11 cellular contexts compared by ENCODE assay signal in the genomic region with DNA sequence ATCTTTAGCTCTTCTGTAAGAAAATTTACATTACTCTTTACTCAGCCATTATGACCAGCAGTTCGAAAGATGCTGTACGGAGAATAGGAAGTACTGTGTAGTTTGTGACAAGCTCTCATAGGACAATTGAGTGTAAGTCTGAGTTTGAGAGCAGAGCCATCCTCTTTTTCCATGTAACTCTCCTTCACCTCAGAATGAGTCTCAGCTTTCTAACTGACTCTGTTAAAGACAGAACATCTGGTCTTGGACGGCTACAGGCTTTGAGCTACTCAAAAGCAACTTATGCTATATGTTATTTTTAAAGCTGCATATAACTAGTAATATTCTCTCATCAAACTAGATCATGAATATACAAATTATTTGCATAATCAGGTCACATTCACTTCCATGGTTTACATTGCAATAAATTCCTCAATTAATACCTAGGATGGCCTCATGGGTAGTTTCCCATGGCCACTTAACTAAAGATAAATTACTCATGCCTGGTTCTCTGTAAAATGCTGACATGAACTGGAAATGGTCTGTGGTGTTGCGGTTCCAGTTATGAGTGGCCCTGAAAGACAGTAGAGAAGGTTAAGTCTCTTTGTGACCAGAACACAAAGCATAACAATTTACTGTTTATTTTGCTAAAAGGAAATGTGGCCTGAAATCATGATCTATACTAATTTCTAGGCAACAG.
DNase-seq lines count a peak whose midpoint lies in the region; ATAC-seq and TF ChIP-seq lines count a peak whose summit lies in the region.
"Had no signal": no experiment of that assay in that cellular context is flagged by ENCODE, and none has a peak within 500 bp of the region (broad histone marks: within the 10 kb centered on the region; RNA-seq: fewer than 3 reads in every experiment).

No MANE protein-coding gene starts in this region.

- CTCF ChIA-PET in CD4-positive, alpha-beta T cell (lab: Charles Lee): no interaction called here

- no peak overlapping the region for H3K27ac Mint-ChIP-seq in CD4-positive, alpha-beta T cell

- H3K27me3 Mint-ChIP-seq in CD4-positive, alpha-beta T cell: no peaks in the 10 kb centered on the region

- DNase-seq in GM06990 (ENCODE audit: extremely low read depth, insufficient read length) (peak; percentile 32), GDM1 (lab: John Stamatoyannopoulos, UW) (no peak), foreskin keratinocyte (no peak)
- no peak for DNase-seq in effector CD8-positive, alpha-beta T cell (lab: John Stamatoyannopoulos, UW)
- no peak for DNase-seq in CD4-positive, alpha-beta T cell
- DNase-seq: NCI-H1105 treated with DMSO at 0.1 percent for 48 hours had no signal

- TF ChIP-seq CTCF in GM06990 (IDR thresholded peaks at IDR 0.05; ENCODE audit: insufficient read depth, low read length, poor library complexity, severe bottlenecking) (no peak), foreskin keratinocyte (conservative IDR thresholded peaks at IDR 0.05) (no peak)
- TF ChIP-seq CTCF in CD4-positive, alpha-beta T cell (IDR thresholded peaks at IDR 0.05): no peak

- POLR2A ChIA-PET in CD4-positive, alpha-beta T cell (lab: Charles Lee): no interaction called here

- H3K9me3 ChIP-seq in CD4-positive, alpha-beta T cell (ENCODE audit: control insufficient read depth, low read length): no peaks in the 10 kb centered on the region

- intact Hi-C loops in CD4-positive, alpha-beta T cell (cut with DNase I, micrococcal nuclease): loop anchor here in 1 of 2 experiments (10.0 kb wide), 1 partner anchor 62 kb away; no protein-coding TSS in a partner anchor

- no peak overlapping the region for H3K4me3 Mint-ChIP-seq in CD4-positive, alpha-beta T cell

- no peaks in the 10 kb centered on the region for H3K4me1 Mint-ChIP-seq in CD4-positive, alpha-beta T cell (ENCODE audit: low read depth)

- H3K27ac ChIP-seq in foreskin keratinocyte: no peak overlapping the region
- no peak overlapping the region for H3K27ac ChIP-seq in CD4-positive, alpha-beta T cell (ENCODE audit: low read depth, low read length)
- H3K27ac ChIP-seq: cardiac muscle cell, esophagus muscularis mucosa had no signal

- no peak overlapping the region for H3K4me3 ChIP-seq in GM06990 (replicated peaks; ENCODE audit: low read depth, low read length)
- H3K4me3 ChIP-seq: cardiac muscle cell, esophagus muscularis mucosa had no signal

- no peaks in the 10 kb centered on the region for H3K36me3 Mint-ChIP-seq in CD4-positive, alpha-beta T cell (ENCODE audit: low read depth)

- no peaks in the 10 kb centered on the region for H3K4me1 ChIP-seq in foreskin keratinocyte
- H3K4me1 ChIP-seq: esophagus muscularis mucosa had no signal

- H3K9me3 Mint-ChIP-seq in CD4-positive, alpha-beta T cell: no peaks in the 10 kb centered on the region

- no peaks in the 10 kb centered on the region for H3K36me3 ChIP-seq in GM06990 (ENCODE audit: control insufficient read depth, insufficient read depth, low read length)
- H3K36me3 ChIP-seq: cardiac muscle cell, esophagus muscularis mucosa had no signal

- ATAC-seq in GM18907 (IDR thresholded peaks at IDR 0.05; ENCODE audit: unreplicated experiment): peak; percentile 98
- ATAC-seq in GM21737 (IDR thresholded peaks at IDR 0.05; ENCODE audit: unreplicated experiment): peak; percentile 93
- ATAC-seq in HG03175 (IDR thresholded peaks at IDR 0.05; ENCODE audit: unreplicated experiment): peak; percentile 62
- no peak for ATAC-seq in foreskin keratinocyte
- no peak for ATAC-seq in CD4-positive, alpha-beta T cell (ENCODE audit: poor library complexity)

- H3K27me3 ChIP-seq in GM06990 (replicated peaks; ENCODE audit: control insufficient read depth, insufficient read depth, low read length) (peaks cover 1% of the 10 kb centered on the region; the same call in 1 of the 2 replicates), foreskin keratinocyte (no peaks in the 10 kb centered on the region)
- H3K27me3 ChIP-seq in CD4-positive, alpha-beta T cell (ENCODE audit: control insufficient read depth, insufficient read depth, low read length): no peaks in the 10 kb centered on the region
- H3K27me3 ChIP-seq: cardiac muscle cell, esophagus muscularis mucosa had no signal

Comparison
In these comparisons a context has a peak if more than half of its experiments do, and no peak if none do; other contexts are left out.
1. ATAC-seq: peak in GM18907 (single experiment), GM21737 (single experiment) and HG03175 (single experiment); none in foreskin keratinocyte (single experiment) and CD4-positive, alpha-beta T cell (single experiment).